ENCODE assay signal across 20 cellular contexts in genomic region chr9:103990311-103990710, GRCh38.
DNase-seq lines count a peak whose midpoint lies in the region; ATAC-seq and TF ChIP-seq lines count a peak whose summit lies in the region.
"Had no signal": no experiment of that assay in that cellular context is flagged by ENCODE, and none has a peak within 500 bp of the region (broad histone marks: within the 10 kb centered on the region; RNA-seq: fewer than 3 reads in every experiment).

No MANE protein-coding gene starts in this region.

- no CpG with 5 or more reads among the region's 2 CpGs for WGBS in H9 (ENCODE audit: extremely low coverage, insufficient read length, low lambda C conversion rate)

- ATAC-seq in stimulated activated effector memory CD8-positive, alpha-beta T cell treated with anti-CD3 and anti-CD28 coated beads, Interleukin-12 subunit alpha, Interleukin-12 subunit beta, amount 100 ng/mL, for 72 hours = peak; percentile 60
- ATAC-seq: HCT116, HepG2 had no signal

- no peaks in the 10 kb centered on the region for H3K79me1 ChIP-seq in H9 (ENCODE audit: insufficient read depth, low read depth, low read length, poor library complexity, severe bottlenecking)

- no peaks in the 10 kb centered on the region for H3K27me3 ChIP-seq in H9 (ENCODE audit: insufficient read depth, low read length)
- H3K27me3 ChIP-seq: SJSA1 had no signal

- H2BK12ac ChIP-seq in H9 (ENCODE audit: insufficient read length, low read depth, low read length) = no peak overlapping the region

- POLR2A ChIA-PET in activated CD4-positive, alpha-beta memory T cell treated with anti-CD3 and anti-CD28 coated beads, Interleukin-2, amount 10 ng/mL, durations not matched to agents 7 days and 5 days (lab: Charles Lee) = no interaction called here
- POLR2A ChIA-PET in activated CD4-positive, alpha-beta memory T cell treated with anti-CD3 and anti-CD28 coated beads for 36 hours (lab: Charles Lee) = no interaction called here

- H3K14ac ChIP-seq in H9 (ENCODE audit: insufficient read depth, low read length) = no peak overlapping the region

- no peaks in the 10 kb centered on the region for H4K20me1 ChIP-seq in H9 (ENCODE audit: control insufficient read depth, insufficient read depth, insufficient read length)

- H4K8ac ChIP-seq in H9 (replicated peaks; ENCODE audit: insufficient read length, low read depth, low read length) = no peak overlapping the region

- peak overlapping the region; percentile 82 for H2AFZ ChIP-seq in H9 (ENCODE audit: low read length)

- H2AK5ac ChIP-seq in H9 (ENCODE audit: insufficient read length, low read length) = no peak overlapping the region

- no peak overlapping the region for H3T11ph ChIP-seq in H9 (ENCODE audit: low read length)

- H3K4ac ChIP-seq in H9 (ENCODE audit: low read depth, low read length) = no peak overlapping the region

- H3K79me2 ChIP-seq in H9 (ENCODE audit: insufficient read depth, low read length) = no peaks in the 10 kb centered on the region

- no peaks in the 10 kb centered on the region for H3K27me3 Mint-ChIP-seq in activated CD4-positive, alpha-beta memory T cell treated with anti-CD3 and anti-CD28 coated beads, Interleukin-2, amount 10 ng/mL, durations not matched to agents 7 days and 5 days
- no peaks in the 10 kb centered on the region for H3K27me3 Mint-ChIP-seq in activated CD4-positive, alpha-beta memory T cell treated with anti-CD3 and anti-CD28 coated beads for 36 hours
- no peaks in the 10 kb centered on the region for H3K27me3 Mint-ChIP-seq in H9 (ENCODE audit: low read depth)
- no peaks in the 10 kb centered on the region for H3K27me3 Mint-ChIP-seq in T-helper 2 cell treated with Interferon-gamma antibody and Interleukin-4, amounts not matched to agents 5 μg/mL and 100 μg/mL, for 36 hours (ENCODE audit: low read depth)

- TF ChIP-seq CTCF in H9 (conservative IDR thresholded peaks at IDR 0.05) = no peak

- H3K4me2 ChIP-seq in H9 (ENCODE audit: insufficient read depth, insufficient read length, low read length) = no peak overlapping the region

- H2BK15ac ChIP-seq in H9 (ENCODE audit: low read depth, low read length) = no peak overlapping the region

- H4K5ac ChIP-seq in H9 (ENCODE audit: insufficient read length, low read depth, low read length) = no peak overlapping the region

- intact Hi-C loops in activated CD4-positive, alpha-beta memory T cell treated with anti-CD3 and anti-CD28 coated beads for 36 hours (cut with micrococcal nuclease) = no loop called here
- intact Hi-C loops in head of caudate nucleus (cut with DNase I) = no loop called here

- no peak for DNase-seq in activated CD4-positive, alpha-beta memory T cell treated with anti-CD3 and anti-CD28 coated beads, Interleukin-2, amount 10 ng/mL, durations not matched to agents 7 days and 5 days
- no peak for DNase-seq in activated CD4-positive, alpha-beta memory T cell treated with anti-CD3 and anti-CD28 coated beads for 36 hours
- DNase-seq in H9 (no peak), NCI-H510A treated with DMSO at 0.1 percent for 48 hours (lab: John Stamatoyannopoulos, UW) (no peak), head of caudate nucleus (no peak)
- DNase-seq in T-helper 2 cell treated with Interferon-gamma antibody and Interleukin-4, amounts not matched to agents 5 μg/mL and 100 μg/mL, for 36 hours (ENCODE audit: low spot score) = no peak
- DNase-seq in stimulated activated effector memory CD8-positive, alpha-beta T cell treated with anti-CD3 and anti-CD28 coated beads, Interleukin-12 subunit alpha, Interleukin-12 subunit beta, amount 100 ng/mL, for 72 hours (ENCODE audit: low spot score in 2 of 2) = no peak
- DNase-seq: DMS53, GOT3, Karpas-422, NCI-H1105 treated with DMSO at 0.1 percent for 48 hours, NCI-H146, NCI-H1930, NCI-H446, NCI-H526, Right ventricle myocardium superior, RPMI8226 had no signal

- no peaks in the 10 kb centered on the region for H3K36me3 Mint-ChIP-seq in activated CD4-positive, alpha-beta memory T cell treated with anti-CD3 and anti-CD28 coated beads, Interleukin-2, amount 10 ng/mL, durations not matched to agents 7 days and 5 days (ENCODE audit: low read depth)
- H3K36me3 Mint-ChIP-seq in activated CD4-positive, alpha-beta memory T cell treated with anti-CD3 and anti-CD28 coated beads for 36 hours = no peaks in the 10 kb centered on the region
- H3K36me3 Mint-ChIP-seq in H9 (ENCODE audit: insufficient read depth in 1 of 3, low read depth in 3 of 3) = no peaks in the 10 kb centered on the region
- H3K36me3 Mint-ChIP-seq in T-helper 2 cell treated with Interferon-gamma antibody and Interleukin-4, amounts not matched to agents 5 μg/mL and 100 μg/mL, for 36 hours (ENCODE audit: low read depth) = no peaks in the 10 kb centered on the region
- H3K36me3 Mint-ChIP-seq in stimulated activated effector memory CD8-positive, alpha-beta T cell treated with anti-CD3 and anti-CD28 coated beads, Interleukin-12 subunit alpha, Interleukin-12 subunit beta, amount 100 ng/mL, for 72 hours = no peaks in the 10 kb centered on the region

- peak overlapping the region; percentile 11 for H2BK20ac ChIP-seq in H9 (ENCODE audit: low read depth, low read length, poor library complexity, severe bottlenecking)

- no peak overlapping the region for H3K9ac ChIP-seq in H9 (ENCODE audit: extremely low read depth, insufficient read length, low read length)

- peaks cover 4% of the 10 kb centered on the region for H3K4me1 ChIP-seq in H9 (ENCODE audit: insufficient read depth, low read length)
- H3K4me1 ChIP-seq: SJSA1 had no signal

- peak overlapping the region; percentile 36 for H2BK120ac ChIP-seq in H9 (ENCODE audit: low read depth, low read length, poor library complexity, severe bottlenecking)

- H3K56ac ChIP-seq in H9 (ENCODE audit: insufficient read length, low read depth, low read length) = no peak overlapping the region

- peak overlapping the region; percentile 4 for H3K27ac Mint-ChIP-seq in activated CD4-positive, alpha-beta memory T cell treated with anti-CD3 and anti-CD28 coated beads, Interleukin-2, amount 10 ng/mL, durations not matched to agents 7 days and 5 days
- H3K27ac Mint-ChIP-seq in activated CD4-positive, alpha-beta memory T cell treated with anti-CD3 and anti-CD28 coated beads for 36 hours = no peak overlapping the region
- peak overlapping the region in 2 of 3 experiments; percentile 50 to 59; a peak in 2 of 7 replicates for H3K27ac Mint-ChIP-seq in H9
- H3K27ac Mint-ChIP-seq in T-helper 2 cell treated with Interferon-gamma antibody and Interleukin-4, amounts not matched to agents 5 μg/mL and 100 μg/mL, for 36 hours = peak overlapping the region; percentile 0
- no peak overlapping the region for H3K27ac Mint-ChIP-seq in stimulated activated effector memory CD8-positive, alpha-beta T cell treated with anti-CD3 and anti-CD28 coated beads, Interleukin-12 subunit alpha, Interleukin-12 subunit beta, amount 100 ng/mL, for 72 hours

- no peak overlapping the region for H3K4me3 Mint-ChIP-seq in activated CD4-positive, alpha-beta memory T cell treated with anti-CD3 and anti-CD28 coated beads, Interleukin-2, amount 10 ng/mL, durations not matched to agents 7 days and 5 days
- H3K4me3 Mint-ChIP-seq in activated CD4-positive, alpha-beta memory T cell treated with anti-CD3 and anti-CD28 coated beads for 36 hours = no peak overlapping the region
- H3K4me3 Mint-ChIP-seq in H9 = no peak overlapping the region
- H3K4me3 Mint-ChIP-seq in T-helper 2 cell treated with Interferon-gamma antibody and Interleukin-4, amounts not matched to agents 5 μg/mL and 100 μg/mL, for 36 hours = no peak overlapping the region
- H3K4me3 Mint-ChIP-seq in stimulated activated effector memory CD8-positive, alpha-beta T cell treated with anti-CD3 and anti-CD28 coated beads, Interleukin-12 subunit alpha, Interleukin-12 subunit beta, amount 100 ng/mL, for 72 hours = peak overlapping the region; percentile 11

- H3K9me3 ChIP-seq in H9 (ENCODE audit: control insufficient read depth, low read depth, low read length) = no peaks in the 10 kb centered on the region
- H3K9me3 ChIP-seq: SJSA1 had no signal

- H3K23ac ChIP-seq in H9 (ENCODE audit: insufficient read length, low read depth, low read length) = no peak overlapping the region

- H3K4me1 Mint-ChIP-seq in activated CD4-positive, alpha-beta memory T cell treated with anti-CD3 and anti-CD28 coated beads, Interleukin-2, amount 10 ng/mL, durations not matched to agents 7 days and 5 days = peaks cover 18% of the 10 kb centered on the region
- peaks cover 7% of the 10 kb centered on the region for H3K4me1 Mint-ChIP-seq in activated CD4-positive, alpha-beta memory T cell treated with anti-CD3 and anti-CD28 coated beads for 36 hours (ENCODE audit: low read depth)
- peaks cover 18 to 19% of the 10 kb centered on the region in 2 experiments for H3K4me1 Mint-ChIP-seq in H9
- H3K4me1 Mint-ChIP-seq in T-helper 2 cell treated with Interferon-gamma antibody and Interleukin-4, amounts not matched to agents 5 μg/mL and 100 μg/mL, for 36 hours (ENCODE audit: low read depth) = peaks cover 11% of the 10 kb centered on the region
- peaks cover 6% of the 10 kb centered on the region for H3K4me1 Mint-ChIP-seq in stimulated activated effector memory CD8-positive, alpha-beta T cell treated with anti-CD3 and anti-CD28 coated beads, Interleukin-12 subunit alpha, Interleukin-12 subunit beta, amount 100 ng/mL, for 72 hours

- no peaks in the 10 kb centered on the region for H3K9me3 Mint-ChIP-seq in activated CD4-positive, alpha-beta memory T cell treated with anti-CD3 and anti-CD28 coated beads, Interleukin-2, amount 10 ng/mL, durations not matched to agents 7 days and 5 days
- H3K9me3 Mint-ChIP-seq in activated CD4-positive, alpha-beta memory T cell treated with anti-CD3 and anti-CD28 coated beads for 36 hours = no peaks in the 10 kb centered on the region
- H3K9me3 Mint-ChIP-seq in H9 = no peaks in the 10 kb centered on the region
- H3K9me3 Mint-ChIP-seq in T-helper 2 cell treated with Interferon-gamma antibody and Interleukin-4, amounts not matched to agents 5 μg/mL and 100 μg/mL, for 36 hours = no peaks in the 10 kb centered on the region
- H3K9me3 Mint-ChIP-seq in stimulated activated effector memory CD8-positive, alpha-beta T cell treated with anti-CD3 and anti-CD28 coated beads, Interleukin-12 subunit alpha, Interleukin-12 subunit beta, amount 100 ng/mL, for 72 hours = no peaks in the 10 kb centered on the region

- H3K23me2 ChIP-seq in H9 (ENCODE audit: insufficient read length, low read depth, low read length, poor library complexity, severe bottlenecking) = no peaks in the 10 kb centered on the region

- H4K91ac ChIP-seq in H9 (ENCODE audit: insufficient read length, low read depth, low read length) = no peak overlapping the region

- no peak overlapping the region for H3K27ac ChIP-seq in H9 (ENCODE audit: insufficient read length, low read depth, low read length)
- H3K27ac ChIP-seq: SJSA1 had no signal

- CTCF ChIA-PET in activated CD4-positive, alpha-beta memory T cell treated with anti-CD3 and anti-CD28 coated beads, Interleukin-2, amount 10 ng/mL, durations not matched to agents 7 days and 5 days (lab: Charles Lee) = no interaction called here
- CTCF ChIA-PET in activated CD4-positive, alpha-beta memory T cell treated with anti-CD3 and anti-CD28 coated beads for 36 hours (lab: Charles Lee) = no interaction called here

- H2BK5ac ChIP-seq in H9 (ENCODE audit: insufficient read length, low read length) = no peak overlapping the region

- no peak overlapping the region for H3K18ac ChIP-seq in H9 (ENCODE audit: insufficient read length, low read depth, low read length)

Comparison
In these comparisons a context has a peak if more than half of its experiments do, and no peak if none do; other contexts are left out.
1. H3K27ac Mint-ChIP-seq: peak in activated CD4-positive, alpha-beta memory T cell treated with anti-CD3 and anti-CD28 coated beads, Interleukin-2, amount 10 ng/mL, durations not matched to agents 7 days and 5 days (single experiment), H9 (2 of 3) and T-helper 2 cell treated with Interferon-gamma antibody and Interleukin-4, amounts not matched to agents 5 μg/mL and 100 μg/mL, for 36 hours (single experiment); none in activated CD4-positive, alpha-beta memory T cell treated with anti-CD3 and anti-CD28 coated beads for 36 hours (single experiment) and stimulated activated effector memory CD8-positive, alpha-beta T cell treated with anti-CD3 and anti-CD28 coated beads, Interleukin-12 subunit alpha, Interleukin-12 subunit beta, amount 100 ng/mL, for 72 hours (single experiment).